In genomic region chr3:72175305-72175858, GRCh38 we compare ENCODE assay signal across 21 cellular contexts.
"Had no signal": no experiment of that assay in that cellular context is flagged by ENCODE, and none has a peak within 500 bp of the region (broad histone marks: within the 10 kb centered on the region; RNA-seq: fewer than 3 reads in every experiment).

No MANE protein-coding gene starts in this region.

- H3K9me3 Mint-ChIP-seq: nephron; stimulated activated naive B cell treated with anti-CD40 and anti-IgM and Interleukin-4, amounts not matched to agents 10 μg/mL and 1 μg/mL and 100 μg/mL, for 72 hours; T-helper 2 cell treated with Interferon-gamma antibody and Interleukin-4, amounts not matched to agents 5 μg/mL and 100 μg/mL, for 36 hours had no signal

- DNase-seq: activated CD4-positive, alpha-beta T cell treated with anti-CD3 and anti-CD28 coated beads for 1 hour; activated CD4-positive, alpha-beta T cell treated with anti-CD3 and anti-CD28 coated beads, Interleukin-2, amount 50 U/mL, for 1 hour; activated CD8-positive, alpha-beta T cell treated with anti-CD3 and anti-CD28 coated beads, Interleukin-2, amount 10 ng/mL, durations not matched to agents 7 days and 5 days; activated gamma-delta T cell treated with Interleukin-2 at 50 U/mL for 16 hours; amniotic stem cell; cerebellar nuclear complex; heart left ventricle; islet precursor cell; left colon; ovary; stimulated activated CD4-positive, alpha-beta T cell treated with anti-CD3 and anti-CD28 coated beads, Interleukin-2, amount 100 ng/mL, for 48 hours; stimulated activated CD8-positive, alpha-beta memory T cell treated with anti-CD3 and anti-CD28 coated beads, Interleukin-4, amount 100 ng/mL, for 48 hours; stimulated activated naive B cell treated with anti-CD40 and anti-IgM and Interleukin-4, amounts not matched to agents 10 μg/mL and 1 μg/mL and 100 μg/mL, for 72 hours had no signal

- ATAC-seq: activated CD8-positive, alpha-beta T cell treated with anti-CD3 and anti-CD28 coated beads, Interleukin-2, amount 10 ng/mL, durations not matched to agents 7 days and 5 days; heart left ventricle; left colon had no signal

- H3K36me3 Mint-ChIP-seq: memory B cell; stimulated activated naive B cell treated with anti-CD40 and anti-IgM and Interleukin-4, amounts not matched to agents 10 μg/mL and 1 μg/mL and 100 μg/mL, for 72 hours had no signal

- H3K4me3 Mint-ChIP-seq: activated CD8-positive, alpha-beta T cell treated with anti-CD3 and anti-CD28 coated beads, Interleukin-2, amount 10 ng/mL, durations not matched to agents 7 days and 5 days; activated naive CD8-positive, alpha-beta T cell; memory B cell; nephron; stimulated activated naive B cell treated with anti-CD40 and anti-IgM and Interleukin-4, amounts not matched to agents 10 μg/mL and 1 μg/mL and 100 μg/mL, for 72 hours; T-helper 2 cell treated with Interferon-gamma antibody and Interleukin-4, amounts not matched to agents 5 μg/mL and 100 μg/mL, for 36 hours had no signal

- H3K27ac ChIP-seq: coronary artery, epithelial cell of prostate, heart left ventricle, neutrophil, prostate gland had no signal

- H3K27ac Mint-ChIP-seq: activated CD8-positive, alpha-beta T cell treated with anti-CD3 and anti-CD28 coated beads, Interleukin-2, amount 10 ng/mL, durations not matched to agents 7 days and 5 days; activated naive CD8-positive, alpha-beta T cell; memory B cell; stimulated activated naive B cell treated with anti-CD40 and anti-IgM and Interleukin-4, amounts not matched to agents 10 μg/mL and 1 μg/mL and 100 μg/mL, for 72 hours; T-helper 2 cell treated with Interferon-gamma antibody and Interleukin-4, amounts not matched to agents 5 μg/mL and 100 μg/mL, for 36 hours had no signal
